Comparison of ENCODE assay signal across 1 cellular context in the genomic region with DNA sequence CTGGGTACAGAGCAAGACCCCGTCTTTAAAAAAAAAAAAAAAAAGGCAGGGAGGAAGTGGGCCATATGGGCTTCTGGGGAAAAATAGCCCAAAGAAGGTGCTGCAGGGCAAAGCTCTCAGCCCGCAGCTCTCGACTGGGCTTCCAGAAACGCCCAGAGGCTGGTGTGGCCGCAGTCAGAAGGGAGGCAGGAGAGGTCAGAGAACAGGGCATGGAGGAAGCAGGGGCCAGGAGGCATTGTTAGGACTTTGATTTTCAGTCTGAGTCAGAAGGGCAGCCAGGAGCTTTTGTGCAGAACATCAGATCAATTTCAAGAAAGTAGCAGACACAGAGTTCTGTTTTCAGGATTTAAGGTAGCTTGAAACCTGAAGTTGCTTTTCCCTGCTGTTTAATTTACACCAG.
A peak's percentile ranks its signal among the peaks of the same experiment; 100 is the strongest.
TF ChIP-seq lines count a peak whose summit lies in the region.

No MANE protein-coding gene starts in this region.

TF ChIP-seq in endothelial cell of umbilical vein, 7 proteins besides CTCF, POLR2A, EP300 and RAD21 (continued from another document):
- no peak for TF ChIP-seq MYC (IDR thresholded peaks at IDR 0.05; ENCODE audit: low read depth, low read length)
- no peak for TF ChIP-seq JUN (IDR thresholded peaks at IDR 0.05; ENCODE audit: borderline replicate concordance, insufficient read depth, insufficient read length, low read depth)
- TF ChIP-seq GATA2 (IDR thresholded peaks at IDR 0.05; ENCODE audit: insufficient read depth, insufficient read length, low read depth, low read length), result no peak
- TF ChIP-seq FOS (IDR thresholded peaks at IDR 0.05; ENCODE audit: borderline replicate concordance, insufficient read depth, low read length), result peak; percentile 14
